In the genomic region with DNA sequence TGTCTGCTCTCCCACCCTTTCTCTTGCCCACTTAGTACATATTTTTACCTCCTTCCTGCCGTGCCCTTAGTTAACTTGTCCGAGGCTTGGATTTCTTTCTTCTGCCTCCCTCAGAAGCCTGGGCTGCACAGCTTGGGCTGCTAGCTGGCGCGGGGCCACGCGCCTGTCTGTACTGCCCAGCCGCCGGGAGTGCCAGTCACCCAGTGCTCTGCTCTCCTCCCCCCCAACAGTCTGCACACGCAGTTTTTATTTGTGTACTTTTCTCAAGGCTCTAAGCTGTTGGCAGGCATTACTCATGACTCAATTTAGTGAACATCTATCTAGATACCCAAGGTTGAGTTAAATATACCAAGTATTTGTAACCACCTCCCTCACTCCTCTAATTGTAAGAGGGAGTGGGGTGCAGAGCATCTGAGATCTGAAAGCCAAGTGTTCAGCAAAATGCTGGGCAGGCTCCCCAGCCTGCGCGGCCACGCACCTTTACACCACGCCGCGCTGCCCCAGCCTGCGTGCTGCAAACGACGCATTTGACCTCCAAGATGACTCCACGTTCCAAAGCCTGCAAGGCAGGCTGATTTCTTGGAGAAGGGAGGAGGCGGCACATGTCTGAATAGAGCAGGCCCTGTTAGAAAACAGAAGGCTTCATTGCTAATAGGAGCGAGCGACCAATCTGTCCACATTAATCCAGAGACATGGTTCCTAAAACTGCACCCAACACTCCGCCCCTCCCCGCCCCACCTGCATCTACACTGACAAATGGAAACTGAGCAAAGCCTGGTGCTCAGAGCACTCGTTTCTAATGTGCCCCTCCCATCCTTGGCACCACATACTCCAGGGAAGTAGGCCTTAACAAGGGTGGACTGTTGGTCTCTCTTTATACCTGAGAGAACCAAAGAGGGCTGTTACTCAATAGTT, we compare ENCODE assay signal across 1 cellular context.
TF ChIP-seq lines count a peak whose summit lies in the region.

No MANE protein-coding gene starts in this region.

TF ChIP-seq in HEK293, 187 proteins besides CTCF, POLR2A, EP300 and RAD21 (continued from another document):
- TF ChIP-seq, protein P1, sequence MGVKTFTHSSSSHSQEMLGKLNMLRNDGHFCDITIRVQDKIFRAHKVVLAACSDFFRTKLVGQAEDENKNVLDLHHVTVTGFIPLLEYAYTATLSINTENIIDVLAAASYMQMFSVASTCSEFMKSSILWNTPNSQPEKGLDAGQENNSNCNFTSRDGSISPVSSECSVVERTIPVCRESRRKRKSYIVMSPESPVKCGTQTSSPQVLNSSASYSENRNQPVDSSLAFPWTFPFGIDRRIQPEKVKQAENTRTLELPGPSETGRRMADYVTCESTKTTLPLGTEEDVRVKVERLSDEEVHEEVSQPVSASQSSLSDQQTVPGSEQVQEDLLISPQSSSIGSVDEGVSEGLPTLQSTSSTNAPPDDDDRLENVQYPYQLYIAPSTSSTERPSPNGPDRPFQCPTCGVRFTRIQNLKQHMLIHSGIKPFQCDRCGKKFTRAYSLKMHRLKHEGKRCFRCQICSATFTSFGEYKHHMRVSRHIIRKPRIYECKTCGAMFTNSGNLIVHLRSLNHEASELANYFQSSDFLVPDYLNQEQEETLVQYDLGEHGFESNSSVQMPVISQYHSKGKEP (tag by site-specific recombination; IDR thresholded peaks at IDR 0.05) = no peak
- no peak for TF ChIP-seq ZNF157 (tag by site-specific recombination; IDR thresholded peaks at IDR 0.05)
- TF ChIP-seq ZNF19 (tag by site-specific recombination; IDR thresholded peaks at IDR 0.05; ENCODE audit: low read depth) = no peak
- TF ChIP-seq SCRT2 (tag by site-specific recombination; IDR thresholded peaks at IDR 0.05) = no peak
- TF ChIP-seq ZNF292 (tag by site-specific recombination; IDR thresholded peaks at IDR 0.05; ENCODE audit: borderline replicate concordance, low read depth) = no peak
- TF ChIP-seq ZNF658 (tag by site-specific recombination; IDR thresholded peaks at IDR 0.05) = no peak
- no peak for TF ChIP-seq ZFP37 (tag by site-specific recombination; IDR thresholded peaks at IDR 0.05)
- no peak for TF ChIP-seq ZNF596 (tag by site-specific recombination; IDR thresholded peaks at IDR 0.05)
- no peak for TF ChIP-seq ZNF2 (tag by site-specific recombination; IDR thresholded peaks at IDR 0.05)
TF ChIP-seq in HEK293: peak in this region for 9.
